1 cellular context compared by ENCODE assay signal in the genomic region with DNA sequence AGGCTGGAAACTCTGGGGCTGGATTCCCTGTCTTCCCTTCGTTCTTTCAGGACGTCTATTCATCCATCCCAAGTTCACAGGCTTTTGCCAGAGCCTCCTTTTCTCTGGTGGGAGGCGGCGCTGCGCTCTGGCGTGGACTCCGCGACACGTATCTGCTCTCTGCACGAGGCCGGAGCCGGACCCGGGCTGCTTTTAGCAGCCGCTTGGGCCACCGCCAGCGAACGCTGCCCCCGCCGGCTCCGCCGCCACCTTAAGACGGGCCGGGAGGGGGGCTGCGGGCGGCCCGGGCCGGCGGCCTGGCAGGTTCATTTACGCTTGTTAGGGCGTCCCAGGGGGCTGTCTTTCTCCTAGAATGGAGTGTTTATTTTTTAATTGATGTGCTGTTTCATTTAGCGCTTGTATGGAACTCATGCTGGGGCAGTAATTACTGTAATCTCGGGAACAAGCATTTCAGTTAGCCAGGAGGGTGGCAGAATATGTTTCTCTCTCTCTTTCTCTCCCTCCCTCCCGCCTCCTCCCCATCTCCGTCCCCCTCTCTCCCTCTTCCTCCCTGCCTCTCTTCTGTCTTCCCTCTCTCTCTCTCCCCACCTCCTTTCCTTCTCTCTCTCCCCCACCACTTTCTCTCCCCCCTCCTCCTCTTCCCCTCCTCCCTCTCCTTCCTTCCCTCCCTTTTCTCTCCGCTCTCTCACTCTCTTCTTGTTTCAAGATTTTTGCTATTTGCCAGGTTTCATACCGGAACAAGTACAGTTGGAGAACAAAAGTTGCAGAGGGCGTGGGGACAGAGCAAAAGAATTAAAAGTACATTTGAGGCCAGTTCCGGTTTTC.
TF ChIP-seq lines count a peak whose summit lies in the region.

No MANE protein-coding gene starts in this region.

TF ChIP-seq in HEK293, 187 proteins besides CTCF, POLR2A, EP300 and RAD21 (continued from another document and continues in another):
- TF ChIP-seq, protein P1, sequence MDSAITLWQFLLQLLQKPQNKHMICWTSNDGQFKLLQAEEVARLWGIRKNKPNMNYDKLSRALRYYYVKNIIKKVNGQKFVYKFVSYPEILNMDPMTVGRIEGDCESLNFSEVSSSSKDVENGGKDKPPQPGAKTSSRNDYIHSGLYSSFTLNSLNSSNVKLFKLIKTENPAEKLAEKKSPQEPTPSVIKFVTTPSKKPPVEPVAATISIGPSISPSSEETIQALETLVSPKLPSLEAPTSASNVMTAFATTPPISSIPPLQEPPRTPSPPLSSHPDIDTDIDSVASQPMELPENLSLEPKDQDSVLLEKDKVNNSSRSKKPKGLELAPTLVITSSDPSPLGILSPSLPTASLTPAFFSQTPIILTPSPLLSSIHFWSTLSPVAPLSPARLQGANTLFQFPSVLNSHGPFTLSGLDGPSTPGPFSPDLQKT (IDR thresholded peaks at IDR 0.05; ENCODE audit: borderline replicate concordance, low read depth, low read length) = no peak
- no peak for TF ChIP-seq ZNF114 (tag by site-specific recombination; IDR thresholded peaks at IDR 0.05)
- peak; percentile 92 for TF ChIP-seq ZNF391 (tag by site-specific recombination; IDR thresholded peaks at IDR 0.05; ENCODE audit: borderline replicate concordance, low read depth)
- TF ChIP-seq KLF7 (tag by site-specific recombination; IDR thresholded peaks at IDR 0.05; ENCODE audit: borderline replicate concordance) = peak; percentile 86; the same call in 1 of the 2 replicates
- TF ChIP-seq, protein P2, sequence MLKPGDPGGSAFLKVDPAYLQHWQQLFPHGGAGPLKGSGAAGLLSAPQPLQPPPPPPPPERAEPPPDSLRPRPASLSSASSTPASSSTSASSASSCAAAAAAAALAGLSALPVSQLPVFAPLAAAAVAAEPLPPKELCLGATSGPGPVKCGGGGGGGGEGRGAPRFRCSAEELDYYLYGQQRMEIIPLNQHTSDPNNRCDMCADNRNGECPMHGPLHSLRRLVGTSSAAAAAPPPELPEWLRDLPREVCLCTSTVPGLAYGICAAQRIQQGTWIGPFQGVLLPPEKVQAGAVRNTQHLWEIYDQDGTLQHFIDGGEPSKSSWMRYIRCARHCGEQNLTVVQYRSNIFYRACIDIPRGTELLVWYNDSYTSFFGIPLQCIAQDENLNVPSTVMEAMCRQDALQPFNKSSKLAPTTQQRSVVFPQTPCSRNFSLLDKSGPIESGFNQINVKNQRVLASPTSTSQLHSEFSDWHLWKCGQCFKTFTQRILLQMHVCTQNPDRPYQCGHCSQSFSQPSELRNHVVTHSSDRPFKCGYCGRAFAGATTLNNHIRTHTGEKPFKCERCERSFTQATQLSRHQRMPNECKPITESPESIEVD (tag by site-specific recombination; IDR thresholded peaks at IDR 0.05) = peak; percentile 64
- TF ChIP-seq ZFP37 (tag by site-specific recombination; IDR thresholded peaks at IDR 0.05) = no peak
- 0 out of 2 replicates have a peak, but pooled peaks have one; percentile 12 for TF ChIP-seq ZBTB6 (tag by site-specific recombination; IDR thresholded peaks at IDR 0.05)
- TF ChIP-seq SALL2 (tag by site-specific recombination; IDR thresholded peaks at IDR 0.05; ENCODE audit: borderline replicate concordance) = no peak
- no peak for TF ChIP-seq RBAK (tag by site-specific recombination; IDR thresholded peaks at IDR 0.05)
- no peak for TF ChIP-seq ZNF776 (tag by site-specific recombination; IDR thresholded peaks at IDR 0.05; ENCODE audit: borderline replicate concordance)
- TF ChIP-seq ZNF585B (tag by site-specific recombination; IDR thresholded peaks at IDR 0.05) = no peak
- peak; percentile 70 for TF ChIP-seq GFI1B (tag by site-specific recombination; IDR thresholded peaks at IDR 0.05)
- TF ChIP-seq ZBTB11 (tag by site-specific recombination; conservative IDR thresholded peaks at IDR 0.05; ENCODE audit: low read depth) = peak; percentile 82
- no peak for TF ChIP-seq ZNF148 (tag by site-specific recombination; IDR thresholded peaks at IDR 0.05; ENCODE audit: borderline replicate concordance)
- TF ChIP-seq ZNF132 (tag by site-specific recombination; IDR thresholded peaks at IDR 0.05; ENCODE audit: borderline replicate concordance) = no peak
- no peak for TF ChIP-seq ZNF221 (tag by site-specific recombination; IDR thresholded peaks at IDR 0.05; ENCODE audit: borderline replicate concordance)
- TF ChIP-seq TCF7L2 (IDR thresholded peaks at IDR 0.05; ENCODE audit: borderline replicate concordance, low read depth, low read length) = peak; percentile 30; the same call in 1 of the 2 replicates
- TF ChIP-seq, protein P3, sequence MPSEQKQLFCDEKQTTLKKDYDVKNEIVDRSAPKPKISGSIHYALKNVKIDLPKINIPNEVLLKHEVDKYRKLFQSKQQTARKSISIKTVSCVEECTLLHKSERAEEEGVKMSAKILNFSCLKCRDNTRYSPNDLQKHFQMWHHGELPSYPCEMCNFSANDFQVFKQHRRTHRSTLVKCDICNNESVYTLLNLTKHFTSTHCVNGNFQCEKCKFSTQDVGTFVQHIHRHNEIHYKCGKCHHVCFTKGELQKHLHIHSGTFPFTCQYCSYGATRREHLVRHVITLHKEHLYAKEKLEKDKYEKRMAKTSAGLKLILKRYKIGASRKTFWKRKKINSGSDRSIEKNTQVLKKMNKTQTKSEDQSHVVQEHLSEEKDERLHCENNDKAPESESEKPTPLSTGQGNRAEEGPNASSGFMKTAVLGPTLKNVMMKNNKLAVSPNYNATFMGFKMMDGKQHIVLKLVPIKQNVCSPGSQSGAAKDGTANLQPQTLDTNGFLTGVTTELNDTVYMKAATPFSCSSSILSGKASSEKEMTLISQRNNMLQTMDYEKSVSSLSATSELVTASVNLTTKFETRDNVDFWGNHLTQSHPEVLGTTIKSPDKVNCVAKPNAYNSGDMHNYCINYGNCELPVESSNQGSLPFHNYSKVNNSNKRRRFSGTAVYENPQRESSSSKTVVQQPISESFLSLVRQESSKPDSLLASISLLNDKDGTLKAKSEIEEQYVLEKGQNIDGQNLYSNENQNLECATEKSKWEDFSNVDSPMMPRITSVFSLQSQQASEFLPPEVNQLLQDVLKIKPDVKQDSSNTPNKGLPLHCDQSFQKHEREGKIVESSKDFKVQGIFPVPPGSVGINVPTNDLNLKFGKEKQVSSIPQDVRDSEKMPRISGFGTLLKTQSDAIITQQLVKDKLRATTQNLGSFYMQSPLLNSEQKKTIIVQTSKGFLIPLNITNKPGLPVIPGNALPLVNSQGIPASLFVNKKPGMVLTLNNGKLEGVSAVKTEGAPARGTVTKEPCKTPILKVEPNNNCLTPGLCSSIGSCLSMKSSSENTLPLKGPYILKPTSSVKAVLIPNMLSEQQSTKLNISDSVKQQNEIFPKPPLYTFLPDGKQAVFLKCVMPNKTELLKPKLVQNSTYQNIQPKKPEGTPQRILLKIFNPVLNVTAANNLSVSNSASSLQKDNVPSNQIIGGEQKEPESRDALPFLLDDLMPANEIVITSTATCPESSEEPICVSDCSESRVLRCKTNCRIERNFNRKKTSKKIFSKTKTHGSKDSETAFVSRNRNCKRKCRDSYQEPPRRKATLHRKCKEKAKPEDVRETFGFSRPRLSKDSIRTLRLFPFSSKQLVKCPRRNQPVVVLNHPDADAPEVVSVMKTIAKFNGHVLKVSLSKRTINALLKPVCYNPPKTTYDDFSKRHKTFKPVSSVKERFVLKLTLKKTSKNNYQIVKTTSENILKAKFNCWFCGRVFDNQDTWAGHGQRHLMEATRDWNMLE (tag by site-specific recombination; conservative IDR thresholded peaks at IDR 0.05; ENCODE audit: low read depth) = 0 out of 2 replicates have a peak, but pooled peaks have one; percentile 32
- TF ChIP-seq, protein P4, sequence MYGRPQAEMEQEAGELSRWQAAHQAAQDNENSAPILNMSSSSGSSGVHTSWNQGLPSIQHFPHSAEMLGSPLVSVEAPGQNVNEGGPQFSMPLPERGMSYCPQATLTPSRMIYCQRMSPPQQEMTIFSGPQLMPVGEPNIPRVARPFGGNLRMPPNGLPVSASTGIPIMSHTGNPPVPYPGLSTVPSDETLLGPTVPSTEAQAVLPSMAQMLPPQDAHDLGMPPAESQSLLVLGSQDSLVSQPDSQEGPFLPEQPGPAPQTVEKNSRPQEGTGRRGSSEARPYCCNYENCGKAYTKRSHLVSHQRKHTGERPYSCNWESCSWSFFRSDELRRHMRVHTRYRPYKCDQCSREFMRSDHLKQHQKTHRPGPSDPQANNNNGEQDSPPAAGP (tag by site-specific recombination; IDR thresholded peaks at IDR 0.05) = peak; percentile 74
- no peak for TF ChIP-seq ZNF624 (tag by site-specific recombination; IDR thresholded peaks at IDR 0.05)
- TF ChIP-seq ZNF138 (tag by site-specific recombination; IDR thresholded peaks at IDR 0.05; ENCODE audit: borderline replicate concordance) = no peak
- peak; percentile 86 for TF ChIP-seq ZNF660 (tag by site-specific recombination; IDR thresholded peaks at IDR 0.05)
- TF ChIP-seq ZNF174 (tag by site-specific recombination; IDR thresholded peaks at IDR 0.05) = no peak
- TF ChIP-seq AEBP2 (tag by site-specific recombination; IDR thresholded peaks at IDR 0.05; ENCODE audit: borderline replicate concordance) = 0 out of 2 replicates have a peak, but pooled peaks have one; percentile 22
- no peak for TF ChIP-seq SETDB1 (IDR thresholded peaks at IDR 0.05; ENCODE audit: insufficient read length, low read length)
- TF ChIP-seq ZEB2 (tag by site-specific recombination; IDR thresholded peaks at IDR 0.05) = peak; percentile 65
- TF ChIP-seq ZNF335 (tag by site-specific recombination; conservative IDR thresholded peaks at IDR 0.05) = peak; percentile 60
- no peak for TF ChIP-seq ZNF510 (tag by site-specific recombination; IDR thresholded peaks at IDR 0.05; ENCODE audit: insufficient replicate concordance)
- peak; percentile 66 for TF ChIP-seq ZSCAN30 (tag by site-specific recombination; IDR thresholded peaks at IDR 0.05)
- 0 out of 2 replicates have a peak, but pooled peaks have one; percentile 32 for TF ChIP-seq ZNF239 (tag by site-specific recombination; IDR thresholded peaks at IDR 0.05)
- no peak; the same call in 1 of the 2 replicates for TF ChIP-seq ZNF449 (tag by site-specific recombination; IDR thresholded peaks at IDR 0.05)
- 0 out of 2 replicates have a peak, but pooled peaks have one; percentile 62 for TF ChIP-seq ZNF324 (tag by site-specific recombination; IDR thresholded peaks at IDR 0.05)
